8 cellular contexts compared by ENCODE assay signal in the genomic region with DNA sequence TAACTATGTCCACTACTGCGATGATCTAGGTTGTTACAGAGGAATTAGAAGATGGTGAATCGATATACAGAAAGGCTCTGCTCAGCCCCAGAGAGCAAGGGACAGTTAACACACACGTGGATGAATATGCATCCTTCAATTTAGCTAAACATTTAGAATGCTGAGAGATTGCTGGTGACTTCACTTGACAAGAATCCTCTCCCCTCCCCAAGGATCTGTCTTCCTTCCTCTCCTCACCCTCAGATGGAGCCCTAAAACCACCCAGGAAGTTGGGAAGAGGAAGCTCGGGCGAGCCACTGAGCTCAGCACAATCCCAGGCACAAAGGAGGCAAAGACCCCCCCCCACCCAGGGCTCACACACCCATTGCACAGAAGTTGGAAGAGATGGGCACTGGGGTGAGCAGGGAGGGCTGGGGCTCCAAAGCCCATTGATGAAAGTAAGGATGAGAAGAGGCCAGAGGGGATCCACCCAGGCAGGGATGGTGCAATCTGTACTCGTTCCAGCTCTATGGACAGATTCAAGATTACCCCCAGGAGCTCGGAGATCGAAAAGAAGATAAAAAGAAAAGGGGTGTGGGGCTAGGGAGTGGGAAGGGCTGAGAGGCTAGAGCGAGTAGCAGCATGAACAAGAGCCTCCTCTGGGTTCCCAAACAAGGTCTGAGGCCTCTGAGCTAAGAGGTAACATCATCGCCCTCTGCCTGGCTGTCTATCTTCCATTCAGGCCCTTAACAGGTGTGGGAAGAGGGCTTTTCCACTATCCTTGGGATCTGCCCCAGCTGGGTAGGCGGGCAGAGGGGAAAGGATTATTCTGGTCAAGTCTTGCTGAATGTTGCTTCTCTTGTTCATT. TPM values are rescaled to one million over a fixed set of nuclear protein-coding genes. Genes with fewer than 3 reads are reported as not detected.
DNase-seq lines count a peak whose midpoint lies in the region; ATAC-seq, FAIRE-seq and TF ChIP-seq lines count a peak whose summit lies in the region.

No MANE protein-coding gene starts in this region.

- POLR2A ChIA-PET in AG04449 (lab: Yijun Ruan, JAX) = interaction anchor here (0.5 to 1.7 kb wide), 4 partner anchors 13 to 131 kb away, joined by 3 to 11 read pairs (median 3); a partner anchor contains a TSS

- no peak for ATAC-seq in pancreas

- no peaks in the 10 kb centered on the region for H3K27me3 ChIP-seq in HAP-1 (ENCODE audit: low read depth)
- no peaks in the 10 kb centered on the region for H3K27me3 ChIP-seq in pancreas

- H3K4me1 ChIP-seq in HAP-1 = peaks cover 13% of the 10 kb centered on the region
- peaks cover 0 to 4% (median 0%) of the 10 kb centered on the region in 3 donors for H3K4me1 ChIP-seq in pancreas

- H3K4me3 ChIP-seq in AG04449 (ENCODE audit: low read depth, low read length) = peak overlapping the region; percentile 71
- H3K4me3 ChIP-seq in HAP-1 = peak overlapping the region; percentile 69
- H3K4me3 ChIP-seq in pancreas = peak overlapping the region in 2 of 4 donors; percentile 54 to 63

- CTCF ChIA-PET in AG04449 (lab: Yijun Ruan, JAX) = interaction anchor here (0.9 to 1.5 kb wide), 4 partner anchors 70 to 136 kb away, joined by 3 to 6 read pairs (median 4); a partner anchor contains a TSS

- WGBS in pancreas, 2 donors = 13 to 30% methylated on average over 11 of the region's 11 CpGs

- H3K27ac ChIP-seq in VCaP (peak overlapping the region; percentile 61; the same call in 1 of the 2 replicates), pancreas (peak overlapping the region in 3 of 4 donors; percentile 65 to 93 (median 90))

- intact Hi-C loops in pancreas (cut with DNase I) = no loop called here

- TF ChIP-seq CTCF in AG04449 (IDR thresholded peaks at IDR 0.05; ENCODE audit: insufficient read depth, low read length, missing control alignments) (no peak), VCaP (conservative IDR thresholded peaks at IDR 0.05) (no peak), pancreas (IDR thresholded peaks at IDR 0.05) (no peak)

- no peak for FAIRE-seq in pancreas (lab: Jason Lieb, UNC)

- H3K36me3 ChIP-seq in HAP-1 (replicated peaks) (peaks cover 28% of the 10 kb centered on the region), pancreas (peaks cover 0 to 6% (median 0%) of the 10 kb centered on the region in 3 donors)

- H3K9me3 ChIP-seq in HAP-1 (no peaks in the 10 kb centered on the region), pancreas (no peaks in the 10 kb centered on the region)

- no peak for DNase-seq in AG04449 (ENCODE audit: low read depth, low spot score)
- DNase-seq in HAP-1 (ENCODE audit: low spot score in 2 of 2) = peak; percentile 36 to 62
- DNase-seq in fibroblast of gingiva (ENCODE audit: low read depth) = peak; percentile 44
- DNase-seq in pancreas = no peak
- DNase-seq in NCI-H146 treated with DMSO at 0.1 percent for 48 hours (lab: John Stamatoyannopoulos, UW; ENCODE audit: unreplicated experiment) = no peak
- DNase-seq in NK-92 treated with Interleukin-12 subunit alpha and Interleukin-12 subunit beta, amount 100 ng/mL, for 24 hours (lab: John Stamatoyannopoulos, UW) = no peak
- DNase-seq in GM19238 (ENCODE audit: insufficient read length, low spot score) = no peak

- in situ Hi-C loops in HAP-1 (cut with MboI; ENCODE audit: low sequenced_read_pairs) = no loop called here

RNA-seq across cellular contexts. Expression of a gene that starts 1.3 kb away (rescaled TPM):
- total RNA-seq in pancreas = 10 to 100 TPM in 3 of 6 donors, 1 to 10 TPM in 3; 8.5 to 18.8 (median 11.0) TPM
- 10 to 100 TPM; 20.1 to 20.6 TPM for polyA plus RNA-seq in pancreas

RNA-seq across cellular contexts. Expression of a gene that starts 16.9 kb away (rescaled TPM):
- total RNA-seq in pancreas = 10 to 100 TPM in 1 of 6 donors, 1 to 10 TPM in 5; 4.5 to 10.6 (median 6.8) TPM
- 1 to 10 TPM; 7.3 to 8.2 TPM for polyA plus RNA-seq in pancreas

RNA-seq across cellular contexts. Expression of a gene that starts 31.9 kb away (rescaled TPM):
- 1 to 10 TPM; 1.3 to 8.8 (median 3.9) TPM for total RNA-seq in pancreas
- polyA plus RNA-seq in pancreas = 10 to 100 TPM; 11.3 to 15.8 TPM

RNA-seq across cellular contexts. Expression of a gene that starts 37.8 kb away (rescaled TPM):
- 10 to 100 TPM; 34.9 to 48.5 (median 45.6) TPM for total RNA-seq in pancreas
- 100 to 1,000 TPM in 1 of 2 donors, 10 to 100 TPM in 1; 98.1 to 121 TPM for polyA plus RNA-seq in pancreas

RNA-seq across cellular contexts. Expression of a gene that starts 39.8 kb away (rescaled TPM):
- total RNA-seq in pancreas = 10 to 100 TPM; 12.5 to 26.0 (median 17.2) TPM
- 10 to 100 TPM; 32.2 to 32.7 TPM for polyA plus RNA-seq in pancreas

Comparison
In these comparisons a context has a peak if more than half of its experiments do, and no peak if none do; other contexts are left out.
1. DNase-seq: peak in HAP-1 (2 of 2) and fibroblast of gingiva (single experiment); none in AG04449 (single experiment), pancreas (0 of 6), NCI-H146 treated with DMSO at 0.1 percent for 48 hours (single experiment), NK-92 treated with Interleukin-12 subunit alpha and Interleukin-12 subunit beta, amount 100 ng/mL, for 24 hours (single experiment) and GM19238 (single experiment).